In the genomic region with DNA sequence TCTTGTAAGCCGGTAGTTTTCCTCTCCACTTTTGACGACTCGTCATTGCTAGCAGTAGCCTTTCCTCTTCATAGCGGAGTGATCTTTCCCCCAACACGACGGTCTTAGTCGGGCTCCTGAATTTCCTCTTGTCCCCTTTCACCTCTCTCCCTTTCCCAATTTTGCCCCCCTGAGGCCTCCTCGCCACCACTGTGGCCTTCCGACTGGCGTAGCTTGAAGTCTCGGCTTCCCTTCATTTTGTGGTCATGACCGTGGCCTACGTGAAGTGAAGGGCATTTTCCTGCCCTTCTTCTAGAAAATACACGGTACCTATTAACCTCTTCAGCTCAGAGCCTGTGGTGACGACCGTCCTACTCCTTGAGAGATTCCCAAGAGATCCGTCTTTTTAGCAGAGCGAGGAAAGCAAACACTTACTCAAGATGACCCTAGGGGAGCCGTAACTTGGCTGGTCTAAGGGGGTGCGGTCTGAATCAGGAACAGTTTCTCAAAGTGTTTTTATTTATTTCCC, we compare ENCODE assay signal across 1 cellular context.
TF ChIP-seq lines count a peak whose summit lies in the region.

No MANE protein-coding gene starts in this region.

TF ChIP-seq in HEK293, 187 proteins besides CTCF, POLR2A, EP300 and RAD21 (continued from another document):
- TF ChIP-seq, protein P1, sequence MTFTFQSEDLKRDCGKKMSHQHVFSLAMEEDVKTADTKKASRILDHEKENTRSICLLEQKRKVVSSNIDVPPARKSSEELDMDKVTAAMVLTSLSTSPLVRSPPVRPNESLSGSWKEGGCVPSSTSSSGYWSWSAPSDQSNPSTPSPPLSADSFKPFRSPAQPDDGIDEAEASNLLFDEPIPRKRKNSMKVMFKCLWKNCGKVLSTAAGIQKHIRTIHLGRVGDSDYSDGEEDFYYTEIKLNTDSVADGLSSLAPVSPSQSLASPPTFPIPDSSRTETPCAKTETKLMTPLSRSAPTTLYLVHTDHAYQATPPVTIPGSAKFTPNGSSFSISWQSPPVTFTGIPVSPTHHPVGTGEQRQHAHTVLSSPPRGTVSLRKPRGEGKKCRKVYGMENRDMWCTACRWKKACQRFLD (tag by site-specific recombination; IDR thresholded peaks at IDR 0.05), result no peak
- no peak for TF ChIP-seq ZFP37 (tag by site-specific recombination; IDR thresholded peaks at IDR 0.05)
- no peak for TF ChIP-seq ZNF311 (tag by site-specific recombination; IDR thresholded peaks at IDR 0.05; ENCODE audit: borderline replicate concordance)
- no peak for TF ChIP-seq ZNF114 (tag by site-specific recombination; IDR thresholded peaks at IDR 0.05)
- no peak for TF ChIP-seq ZFP3 (tag by site-specific recombination; IDR thresholded peaks at IDR 0.05; ENCODE audit: low read depth)
- TF ChIP-seq ZNF341 (tag by site-specific recombination; IDR thresholded peaks at IDR 0.05; ENCODE audit: low read depth), result peak; percentile 64
- peak; percentile 63; the same call in 1 of the 2 replicates for TF ChIP-seq ZFP69B (tag by site-specific recombination; IDR thresholded peaks at IDR 0.05)
- TF ChIP-seq ZNF610 (tag by site-specific recombination; IDR thresholded peaks at IDR 0.05; ENCODE audit: borderline replicate concordance), result no peak
- TF ChIP-seq, protein P2, sequence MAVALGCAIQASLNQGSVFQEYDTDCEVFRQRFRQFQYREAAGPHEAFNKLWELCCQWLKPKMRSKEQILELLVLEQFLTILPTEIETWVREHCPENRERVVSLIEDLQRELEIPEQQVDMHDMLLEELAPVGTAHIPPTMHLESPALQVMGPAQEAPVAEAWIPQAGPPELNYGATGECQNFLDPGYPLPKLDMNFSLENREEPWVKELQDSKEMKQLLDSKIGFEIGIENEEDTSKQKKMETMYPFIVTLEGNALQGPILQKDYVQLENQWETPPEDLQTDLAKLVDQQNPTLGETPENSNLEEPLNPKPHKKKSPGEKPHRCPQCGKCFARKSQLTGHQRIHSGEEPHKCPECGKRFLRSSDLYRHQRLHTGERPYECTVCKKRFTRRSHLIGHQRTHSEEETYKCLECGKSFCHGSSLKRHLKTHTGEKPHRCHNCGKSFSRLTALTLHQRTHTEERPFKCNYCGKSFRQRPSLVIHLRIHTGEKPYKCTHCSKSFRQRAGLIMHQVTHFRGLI (tag by site-specific recombination; IDR thresholded peaks at IDR 0.05), result no peak
- no peak for TF ChIP-seq TRIM28 (IDR thresholded peaks at IDR 0.05; ENCODE audit: borderline replicate concordance, low read length)
- TF ChIP-seq ZNF19 (tag by site-specific recombination; IDR thresholded peaks at IDR 0.05; ENCODE audit: low read depth), result no peak
